ENCODE assay signal across 14 cellular contexts in the genomic region with DNA sequence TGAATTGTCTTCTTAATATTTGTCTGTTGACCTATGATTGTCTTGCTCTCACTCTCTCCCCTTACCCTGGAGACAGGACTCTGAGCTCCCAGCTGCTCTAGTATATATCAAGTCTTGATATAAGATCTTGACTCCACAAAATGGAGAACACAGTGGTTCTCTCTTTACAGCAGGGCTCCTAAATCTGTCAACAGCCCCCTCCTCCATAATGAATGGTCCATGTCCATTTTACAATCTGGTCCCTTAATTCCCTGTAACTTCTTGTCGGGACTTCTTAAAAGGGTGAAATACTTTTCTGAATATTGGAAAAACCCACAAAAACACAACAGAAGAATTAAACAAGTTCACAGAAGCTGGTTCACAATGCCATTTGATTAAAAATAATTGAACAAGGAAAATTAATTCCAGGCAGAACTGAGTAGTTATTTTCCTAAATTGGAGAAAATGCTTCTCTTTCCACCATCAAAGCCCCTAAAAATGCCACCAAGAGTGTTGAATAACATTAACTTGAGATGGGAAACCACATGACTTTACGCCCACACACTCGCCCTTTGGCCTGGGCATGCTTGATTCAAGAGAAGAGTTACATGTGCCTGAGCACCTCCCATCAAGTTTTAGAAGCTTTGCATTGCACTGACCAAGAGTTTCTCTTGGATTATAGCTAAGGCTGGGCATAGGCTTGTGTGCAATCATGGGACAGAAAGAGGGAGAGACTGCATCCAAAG.
A peak's percentile ranks its signal among the peaks of the same experiment; 100 is the strongest.
DNase-seq lines count a peak whose midpoint lies in the region; FAIRE-seq and TF ChIP-seq lines count a peak whose summit lies in the region.
"Had no signal": no experiment of that assay in that cellular context is flagged by ENCODE, and none has a peak within 500 bp of the region (broad histone marks: within the 10 kb centered on the region; RNA-seq: fewer than 3 reads in every experiment).

No MANE protein-coding gene starts in this region.

- CTCF ChIA-PET in activated CD4-positive, alpha-beta memory T cell treated with anti-CD3 and anti-CD28 coated beads for 36 hours (lab: Charles Lee) = no interaction called here
- CTCF ChIA-PET in activated CD4-positive, alpha-beta memory T cell treated with anti-CD3 and anti-CD28 coated beads, Interleukin-2, amount 10 ng/mL, durations not matched to agents 7 days and 5 days (lab: Charles Lee) = interaction anchor here (1.4 kb wide), 1 partner anchor 65 kb away, joined by 4 read pairs; no protein-coding TSS in a partner anchor
- CTCF ChIA-PET in SK-N-SH (lab: Yijun Ruan, JAX) = interaction anchor here (1.0 to 1.5 kb wide), 2 partner anchors 42 to 65 kb away, joined by 3 to 7 read pairs; no protein-coding TSS in a partner anchor

- peak overlapping the region; percentile 3 for H3K4me2 ChIP-seq in keratinocyte (ENCODE audit: control insufficient read depth, extremely low read depth, insufficient read depth, low read depth, low read length)
- H3K4me2 ChIP-seq in SK-N-SH = no peak overlapping the region

- 99% methylated on average over 3 of the region's 3 CpGs for WGBS in SK-N-SH (ENCODE audit: low lambda C conversion rate)

- H3F3A ChIP-seq in SK-N-SH (replicated peaks; ENCODE audit: insufficient read depth) = peaks cover 8% of the 10 kb centered on the region

- peak overlapping the region; percentile 66 for H3K27ac Mint-ChIP-seq in activated CD4-positive, alpha-beta memory T cell treated with anti-CD3 and anti-CD28 coated beads for 36 hours
- no peak overlapping the region for H3K27ac Mint-ChIP-seq in activated CD4-positive, alpha-beta memory T cell treated with anti-CD3 and anti-CD28 coated beads, Interleukin-2, amount 10 ng/mL, durations not matched to agents 7 days and 5 days

- H4K20me1 ChIP-seq in keratinocyte (ENCODE audit: control insufficient read depth, extremely low read depth, insufficient read depth, low read length) (no peaks in the 10 kb centered on the region), SK-N-SH (ENCODE audit: insufficient read depth) (no peaks in the 10 kb centered on the region)

- TF ChIP-seq EP300 in SK-N-SH (IDR thresholded peaks at IDR 0.05; ENCODE audit: borderline replicate concordance in 1 of 2, low read depth in 1 of 2, low read length in 1 of 2) = no peak

- peak; percentile 74 for DNase-seq in activated CD4-positive, alpha-beta memory T cell treated with anti-CD3 and anti-CD28 coated beads for 36 hours
- DNase-seq in activated CD4-positive, alpha-beta memory T cell treated with anti-CD3 and anti-CD28 coated beads, Interleukin-2, amount 10 ng/mL, durations not matched to agents 7 days and 5 days = no peak
- DNase-seq in activated CD4-positive, alpha-beta T cell treated with anti-CD3 and anti-CD28 coated beads, Interleukin-2, amount 50 U/mL, for 4 hours = peak; percentile 45 to 52
- DNase-seq in keratinocyte (ENCODE audit: low read depth, low spot score) = no peak
- DNase-seq in stimulated activated CD8-positive, alpha-beta memory T cell treated with anti-CD3 and anti-CD28 coated beads, Interleukin-2, amount 100 ng/mL, for 48 hours (ENCODE audit: low read depth in 2 of 2) = peak; percentile 51 to 60
- DNase-seq in HuH-7 (ENCODE audit: low spot score) = no peak
- DNase-seq in SK-N-SH = no peak
- no peak for DNase-seq in EL
- DNase-seq: amygdala, DMS79, left colon, pancreas, RPMI8226 had no signal

- H3K9me3 ChIP-seq in keratinocyte (ENCODE audit: control insufficient read depth, low read depth, low read length) (no peaks in the 10 kb centered on the region), SK-N-SH (no peaks in the 10 kb centered on the region)
- H3K9me3 ChIP-seq: pancreas had no signal

- dilution Hi-C loops in keratinocyte (cut with MboI; ENCODE audit: extremely low pct_ligation_motif_present, low sequenced_read_pairs) = no loop called here

- POLR2A ChIA-PET in activated CD4-positive, alpha-beta memory T cell treated with anti-CD3 and anti-CD28 coated beads for 36 hours (lab: Charles Lee) = interaction anchor here (0.7 kb wide), 1 partner anchor 39 kb away, joined by 3 read pairs; no protein-coding TSS in a partner anchor
- POLR2A ChIA-PET in activated CD4-positive, alpha-beta memory T cell treated with anti-CD3 and anti-CD28 coated beads, Interleukin-2, amount 10 ng/mL, durations not matched to agents 7 days and 5 days (lab: Charles Lee) = no interaction called here
- POLR2A ChIA-PET in SK-N-SH (lab: Yijun Ruan, JAX) = interaction anchor here (0.8 kb wide), 1 partner anchor 112 kb away, joined by 3 read pairs; no protein-coding TSS in a partner anchor

- H3K9ac ChIP-seq in keratinocyte (ENCODE audit: control insufficient read depth, extremely low read depth, insufficient read depth, low read length) = no peak overlapping the region
- H3K9ac ChIP-seq in SK-N-SH = no peak overlapping the region

- H3K79me2 ChIP-seq in keratinocyte (ENCODE audit: control insufficient read depth, insufficient read depth, low read length) (no peaks in the 10 kb centered on the region), SK-N-SH (ENCODE audit: insufficient read depth) (no peaks in the 10 kb centered on the region)

- TF ChIP-seq RAD21 in SK-N-SH (IDR thresholded peaks at IDR 0.05; ENCODE audit: low read length) = no peak

- no peaks in the 10 kb centered on the region for H3K9me1 ChIP-seq in keratinocyte (ENCODE audit: control insufficient read depth, extremely low read depth, insufficient read depth, low read length)

- peak overlapping the region; percentile 15 for H3K27ac ChIP-seq in keratinocyte (ENCODE audit: control insufficient read depth, insufficient read depth, low read length)
- H3K27ac ChIP-seq in SK-N-SH (ENCODE audit: low read depth in 2 of 2, low read length in 1 of 2) = peak overlapping the region in 1 of 2 experiments; percentile 66; a peak in 2 of 4 replicates
- H3K27ac ChIP-seq: pancreas, tibial nerve had no signal

- peak overlapping the region; percentile 24 for H3K4me3 Mint-ChIP-seq in activated CD4-positive, alpha-beta memory T cell treated with anti-CD3 and anti-CD28 coated beads for 36 hours
- no peak overlapping the region for H3K4me3 Mint-ChIP-seq in activated CD4-positive, alpha-beta memory T cell treated with anti-CD3 and anti-CD28 coated beads, Interleukin-2, amount 10 ng/mL, durations not matched to agents 7 days and 5 days

- intact Hi-C loops in activated CD4-positive, alpha-beta memory T cell treated with anti-CD3 and anti-CD28 coated beads for 36 hours (cut with micrococcal nuclease) = no loop called here

- H3K9me3 Mint-ChIP-seq in activated CD4-positive, alpha-beta memory T cell treated with anti-CD3 and anti-CD28 coated beads for 36 hours = peaks cover 5% of the 10 kb centered on the region
- peaks cover 10% of the 10 kb centered on the region for H3K9me3 Mint-ChIP-seq in activated CD4-positive, alpha-beta memory T cell treated with anti-CD3 and anti-CD28 coated beads, Interleukin-2, amount 10 ng/mL, durations not matched to agents 7 days and 5 days

- TF ChIP-seq CTCF in keratinocyte (optimal IDR thresholded peaks at IDR 0.05 in 1 of 3, IDR thresholded peaks at IDR 0.05 in 1 of 3, conservative IDR thresholded peaks at IDR 0.05 in 1 of 3; ENCODE audit: extremely low read depth in 1 of 3, insufficient read depth in 2 of 3, low read length in 3 of 3) = no peak
- no peak for TF ChIP-seq CTCF in SK-N-SH (IDR thresholded peaks at IDR 0.05)

- H3K4me1 Mint-ChIP-seq in activated CD4-positive, alpha-beta memory T cell treated with anti-CD3 and anti-CD28 coated beads for 36 hours (ENCODE audit: low read depth) = peaks cover 76% of the 10 kb centered on the region
- peaks cover 64% of the 10 kb centered on the region for H3K4me1 Mint-ChIP-seq in activated CD4-positive, alpha-beta memory T cell treated with anti-CD3 and anti-CD28 coated beads, Interleukin-2, amount 10 ng/mL, durations not matched to agents 7 days and 5 days

- H3K27me3 Mint-ChIP-seq in activated CD4-positive, alpha-beta memory T cell treated with anti-CD3 and anti-CD28 coated beads for 36 hours = no peaks in the 10 kb centered on the region
- no peaks in the 10 kb centered on the region for H3K27me3 Mint-ChIP-seq in activated CD4-positive, alpha-beta memory T cell treated with anti-CD3 and anti-CD28 coated beads, Interleukin-2, amount 10 ng/mL, durations not matched to agents 7 days and 5 days

- H3K36me3 Mint-ChIP-seq in activated CD4-positive, alpha-beta memory T cell treated with anti-CD3 and anti-CD28 coated beads for 36 hours = peaks cover 7% of the 10 kb centered on the region
- H3K36me3 Mint-ChIP-seq in activated CD4-positive, alpha-beta memory T cell treated with anti-CD3 and anti-CD28 coated beads, Interleukin-2, amount 10 ng/mL, durations not matched to agents 7 days and 5 days (ENCODE audit: low read depth) = peaks cover 16% of the 10 kb centered on the region

- H3K27me3 ChIP-seq in keratinocyte (ENCODE audit: control insufficient read depth, extremely low read depth, insufficient read depth, low read length) (no peaks in the 10 kb centered on the region), SK-N-SH (ENCODE audit: insufficient read depth) (no peaks in the 10 kb centered on the region)
- H3K27me3 ChIP-seq: pancreas, tibial nerve had no signal

- no peak for FAIRE-seq in keratinocyte (lab: Jason Lieb, UNC)
- FAIRE-seq: pancreas had no signal

- H2AFZ ChIP-seq in keratinocyte (ENCODE audit: control insufficient read depth, low read length) (no peak overlapping the region), SK-N-SH (ENCODE audit: low read depth) (no peak overlapping the region)

- no peaks in the 10 kb centered on the region for H3K9me2 ChIP-seq in SK-N-SH

- no peak overlapping the region for H3K4me3 ChIP-seq in keratinocyte (ENCODE audit: control insufficient read depth in 2 of 3, extremely low read depth in 1 of 3, insufficient read depth in 2 of 3, low read depth in 1 of 3, low read length in 3 of 3)
- no peak overlapping the region for H3K4me3 ChIP-seq in SK-N-SH (ENCODE audit: low read depth in 2 of 2, low read length in 1 of 2)
- H3K4me3 ChIP-seq: pancreas, tibial nerve had no signal

- H3K4me1 ChIP-seq in keratinocyte (ENCODE audit: control insufficient read depth, extremely low read depth, insufficient read depth, low read length) (peaks cover 28% of the 10 kb centered on the region), SK-N-SH (ENCODE audit: control insufficient read depth in 1 of 2, insufficient read depth in 2 of 2, low read depth in 1 of 2, low read length in 1 of 2) (no peaks in the 10 kb centered on the region; a peak in 1 of 4 replicates)
- H3K4me1 ChIP-seq: pancreas had no signal

- H3K36me3 ChIP-seq in keratinocyte (ENCODE audit: control insufficient read depth in 2 of 2, extremely low read depth in 1 of 2, insufficient read depth in 2 of 2, low read length in 2 of 2) = no peaks in the 10 kb centered on the region
- H3K36me3 ChIP-seq in SK-N-SH (replicated peaks in 1 of 2; ENCODE audit: control insufficient read depth in 1 of 2, insufficient read depth in 2 of 2, low read length in 1 of 2) = peaks cover 0 to 3% of the 10 kb centered on the region in 2 experiments
- H3K36me3 ChIP-seq: pancreas, tibial nerve had no signal

Comparison
In these comparisons a context has a peak if more than half of its experiments do, and no peak if none do; other contexts are left out.
1. DNase-seq: peak in activated CD4-positive, alpha-beta memory T cell treated with anti-CD3 and anti-CD28 coated beads for 36 hours (single experiment), activated CD4-positive, alpha-beta T cell treated with anti-CD3 and anti-CD28 coated beads, Interleukin-2, amount 50 U/mL, for 4 hours (2 of 2) and stimulated activated CD8-positive, alpha-beta memory T cell treated with anti-CD3 and anti-CD28 coated beads, Interleukin-2, amount 100 ng/mL, for 48 hours (2 of 2); none in activated CD4-positive, alpha-beta memory T cell treated with anti-CD3 and anti-CD28 coated beads, Interleukin-2, amount 10 ng/mL, durations not matched to agents 7 days and 5 days (single experiment), keratinocyte (single experiment), HuH-7 (single experiment), SK-N-SH (single experiment) and EL (single experiment).